Comparison of ENCODE assay signal across 1 cellular context in genomic region chr9:123343428-123344272, GRCh38.
TF ChIP-seq lines count a peak whose summit lies in the region.

No MANE protein-coding gene starts in this region.

TF ChIP-seq in K562, 482 proteins besides CTCF, POLR2A, EP300 and RAD21 (continued from another document and continues in another):
- TF ChIP-seq VEZF1 (CRISPR knock-in tag; IDR thresholded peaks at IDR 0.05) (no peak), MECOM (CRISPR knock-in tag; IDR thresholded peaks at IDR 0.05) (no peak), NRF1 (conservative IDR thresholded peaks at IDR 0.05 in 1 of 2, IDR thresholded peaks at IDR 0.05 in 1 of 2) (peak; percentile 75 to 78), KLF16 (IDR thresholded peaks at IDR 0.05) (peak; percentile 48; the same call in 1 of the 2 replicates), FOXJ3 (CRISPR knock-in tag; IDR thresholded peaks at IDR 0.05) (no peak), ZNF280B (CRISPR knock-in tag; IDR thresholded peaks at IDR 0.05) (no peak), ZNF124 (CRISPR knock-in tag; IDR thresholded peaks at IDR 0.05) (no peak), PRPF4 (IDR thresholded peaks at IDR 0.05; ENCODE audit: insufficient read depth, low read depth, low read length, poor library complexity, severe bottlenecking) (no peak), ZNF184 (CRISPR knock-in tag; IDR thresholded peaks at IDR 0.05) (no peak), ATF6 (CRISPR knock-in tag; IDR thresholded peaks at IDR 0.05) (no peak), ARID2 (IDR thresholded peaks at IDR 0.05) (no peak), SRSF7 (optimal IDR thresholded peaks at IDR 0.05; ENCODE audit: low read depth, low read length) (no peak), RAD51 (IDR thresholded peaks at IDR 0.05; ENCODE audit: borderline replicate concordance, low read depth) (0 out of 2 replicates have a peak, but pooled peaks have one; percentile 13), TSHZ1 (CRISPR knock-in tag; IDR thresholded peaks at IDR 0.05) (no peak), KDM4B (IDR thresholded peaks at IDR 0.05; ENCODE audit: borderline replicate concordance in 2 of 2, low read depth in 1 of 2) (peak in 1 of 2 experiments; percentile 40; a peak in 1 of 4 replicates), GTF3C2 (IDR thresholded peaks at IDR 0.05; ENCODE audit: borderline replicate concordance, extremely low read depth, insufficient read length) (no peak), NCOA2 (IDR thresholded peaks at IDR 0.05; ENCODE audit: partially characterized antibody in 2 of 2) (no peak), BRF1 (IDR thresholded peaks at IDR 0.05; ENCODE audit: borderline replicate concordance, extremely low read depth, insufficient read length) (no peak), TAF1 (IDR thresholded peaks at IDR 0.05; ENCODE audit: control insufficient read depth, extremely low read depth, insufficient read depth, low read length, severe bottlenecking) (peak; percentile 90), KAT2B (IDR thresholded peaks at IDR 0.05; ENCODE audit: low read depth, low read length) (no peak), ZNF830 (CRISPR knock-in tag; IDR thresholded peaks at IDR 0.05) (no peak), PTRF (tag; IDR thresholded peaks at IDR 0.05) (no peak), HDAC2 (IDR thresholded peaks at IDR 0.05) (no peak; the same call in 1 of the 2 replicates), ZNF175 (CRISPR knock-in tag; IDR thresholded peaks at IDR 0.05; ENCODE audit: low read depth) (no peak), CEBPB (tag; IDR thresholded peaks at IDR 0.05) (no peak), ZFP30 (CRISPR knock-in tag; IDR thresholded peaks at IDR 0.05; ENCODE audit: borderline replicate concordance) (no peak), L3MBTL2 (IDR thresholded peaks at IDR 0.05) (0 out of 2 replicates have a peak, but pooled peaks have one; percentile 31), ZNF589 (CRISPR knock-in tag; IDR thresholded peaks at IDR 0.05; ENCODE audit: low read depth) (no peak), ZNF57 (CRISPR knock-in tag; IDR thresholded peaks at IDR 0.05) (no peak), CEBPG (CRISPR knock-in tag; IDR thresholded peaks at IDR 0.05) (peak; percentile 16; the same call in 1 of the 2 replicates), CEBPG (tag; conservative IDR thresholded peaks at IDR 0.05 in 1 of 2, IDR thresholded peaks at IDR 0.05 in 1 of 2) (no peak), PCBP2 (IDR thresholded peaks at IDR 0.05; ENCODE audit: low read depth, low read length, poor library complexity, severe bottlenecking) (no peak), POLR3G (IDR thresholded peaks at IDR 0.05; ENCODE audit: extremely low read depth, insufficient read length, insufficient replicate concordance) (no peak), POLR2B (IDR thresholded peaks at IDR 0.05; ENCODE audit: low read depth, partially characterized antibody) (no peak), ZNF436 (CRISPR knock-in tag; IDR thresholded peaks at IDR 0.05) (no peak), ZNF511 (CRISPR knock-in tag; IDR thresholded peaks at IDR 0.05) (no peak), MNT (conservative IDR thresholded peaks at IDR 0.05) (no peak; a peak in 1 of 4 replicates), SAFB2 (IDR thresholded peaks at IDR 0.05; ENCODE audit: borderline replicate concordance, low read depth, low read length, severe bottlenecking) (no peak), NR1H2 (CRISPR knock-in tag; IDR thresholded peaks at IDR 0.05) (no peak), FOXJ2 (tag; IDR thresholded peaks at IDR 0.05) (no peak), ZBTB17 (CRISPR knock-in tag; IDR thresholded peaks at IDR 0.05) (no peak), ZBTB5 (IDR thresholded peaks at IDR 0.05) (no peak), PREB (CRISPR knock-in tag; IDR thresholded peaks at IDR 0.05) (no peak), HLTF (IDR thresholded peaks at IDR 0.05) (no peak), SMAD3 (CRISPR knock-in tag; conservative IDR thresholded peaks at IDR 0.05) (no peak), FIP1L1 (IDR thresholded peaks at IDR 0.05; ENCODE audit: low read depth, low read length, poor library complexity, severe bottlenecking) (no peak), TSC22D4 (tag; IDR thresholded peaks at IDR 0.05) (no peak), ZNF778 (CRISPR knock-in tag; IDR thresholded peaks at IDR 0.05) (no peak), RBM15 (IDR thresholded peaks at IDR 0.05; ENCODE audit: insufficient read depth, low read length) (no peak), ZNF717 (CRISPR knock-in tag; IDR thresholded peaks at IDR 0.05) (no peak), CC2D1A (IDR thresholded peaks at IDR 0.05) (no peak), SAP30 (IDR thresholded peaks at IDR 0.05; ENCODE audit: borderline replicate concordance, insufficient read depth, low read depth, low read length, poor library complexity, severe bottlenecking) (no peak), PCBP1 (IDR thresholded peaks at IDR 0.05; ENCODE audit: low read depth, low read length, poor library complexity, severe bottlenecking) (no peak), ZNF384 (IDR thresholded peaks at IDR 0.05; ENCODE audit: low read depth, low read length) (no peak), ZNF586 (CRISPR knock-in tag; conservative IDR thresholded peaks at IDR 0.05) (no peak)
